Comparison of ENCODE assay signal across 1 cellular context in the genomic region with DNA sequence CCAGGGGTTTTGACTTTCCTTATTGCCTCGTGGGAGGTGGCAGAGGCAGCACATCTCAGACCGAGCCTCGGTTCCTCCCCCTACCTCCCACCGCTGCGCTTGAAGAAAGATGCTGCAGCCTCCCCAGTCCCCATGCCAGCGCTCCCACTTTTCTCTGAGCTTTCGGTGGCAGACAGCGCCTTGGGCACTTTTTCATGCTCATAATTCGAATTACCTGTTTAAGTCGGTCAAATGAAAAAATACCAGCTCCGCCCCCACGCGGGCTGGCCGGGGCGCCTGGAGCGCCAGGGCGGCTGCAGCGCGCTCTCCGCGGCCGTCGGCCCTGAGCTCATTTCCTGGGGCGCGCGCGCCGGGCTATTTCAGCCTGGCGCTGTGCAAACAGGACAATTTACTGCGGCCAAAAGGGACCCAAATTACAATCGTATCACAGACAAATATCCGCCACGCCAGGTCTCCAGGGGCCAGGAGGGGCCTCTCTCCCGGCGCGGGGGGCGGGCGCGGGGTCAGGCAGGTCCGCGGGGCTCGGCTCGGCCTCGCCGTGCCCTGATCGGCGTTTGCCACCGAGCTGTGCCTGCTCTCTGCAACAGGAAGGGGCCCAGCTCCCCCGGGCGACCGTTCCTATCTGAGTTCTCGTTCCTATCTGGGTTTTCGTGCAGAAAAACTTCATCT.
TF ChIP-seq lines count a peak whose summit lies in the region.

No MANE protein-coding gene starts in this region.

TF ChIP-seq in WTC11, 78 proteins besides CTCF, POLR2A, EP300 and RAD21 (continued from another document):
- TF ChIP-seq, protein P1, sequence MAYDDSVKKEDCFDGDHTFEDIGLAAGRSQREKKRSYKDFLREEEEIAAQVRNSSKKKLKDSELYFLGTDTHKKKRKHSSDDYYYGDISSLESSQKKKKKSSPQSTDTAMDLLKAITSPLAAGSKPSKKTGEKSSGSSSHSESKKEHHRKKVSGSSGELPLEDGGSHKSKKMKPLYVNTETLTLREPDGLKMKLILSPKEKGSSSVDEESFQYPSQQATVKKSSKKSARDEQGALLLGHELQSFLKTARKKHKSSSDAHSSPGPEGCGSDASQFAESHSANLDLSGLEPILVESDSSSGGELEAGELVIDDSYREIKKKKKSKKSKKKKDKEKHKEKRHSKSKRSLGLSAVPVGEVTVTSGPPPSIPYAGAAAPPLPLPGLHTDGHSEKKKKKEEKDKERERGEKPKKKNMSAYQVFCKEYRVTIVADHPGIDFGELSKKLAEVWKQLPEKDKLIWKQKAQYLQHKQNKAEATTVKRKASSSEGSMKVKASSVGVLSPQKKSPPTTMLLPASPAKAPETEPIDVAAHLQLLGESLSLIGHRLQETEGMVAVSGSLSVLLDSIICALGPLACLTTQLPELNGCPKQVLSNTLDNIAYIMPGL (CRISPR knock-in tag; IDR thresholded peaks at IDR 0.05): peak; percentile 54; the same call in 1 of the 2 replicates
